Comparison of ENCODE assay signal across 26 cellular contexts in genomic region chr10:131135716-131136115, GRCh38.
DNase-seq lines count a peak whose midpoint lies in the region; FAIRE-seq and TF ChIP-seq lines count a peak whose summit lies in the region.
"Had no signal": no experiment of that assay in that cellular context is flagged by ENCODE, and none has a peak within 500 bp of the region (broad histone marks: within the 10 kb centered on the region; RNA-seq: fewer than 3 reads in every experiment).

No MANE protein-coding gene starts in this region.

- TF ChIP-seq CTCF in CD14-positive monocyte (IDR thresholded peaks at IDR 0.05), result no peak
- no peak for TF ChIP-seq CTCF in kidney (IDR thresholded peaks at IDR 0.05; ENCODE audit: borderline replicate concordance, extremely low read depth, insufficient read depth)

- no peak for FAIRE-seq in kidney (lab: Jason Lieb, UNC)
- FAIRE-seq: A204.1, GM12878, GM12892, GM18507 had no signal

- DNase-seq in CD14-positive monocyte (ENCODE audit: low spot score) (peak; percentile 36), kidney (peak; percentile 48), posterior vena cava (ENCODE audit: low spot score) (peak; percentile 63), NCI-H1092 (lab: John Stamatoyannopoulos, UW) (no peak), Ammon's horn (ENCODE audit: low spot score) (no peak), inferior parietal cortex (ENCODE audit: extremely low spot score) (no peak)
- DNase-seq: 8988T; ACHN; CD4-positive, alpha-beta memory T cell; CD4-positive, CD25-positive, alpha-beta regulatory T cell; COR-L47; DMS 273 treated with DMSO at 0.1 percent for 48 hours; DMS153; DMS53; DMS79; DND-41; EL; GDM1 had no signal

- no peaks in the 10 kb centered on the region for H3K36me3 Mint-ChIP-seq in CD14-positive monocyte
- H3K36me3 Mint-ChIP-seq: CD4-positive, alpha-beta memory T cell; CD4-positive, CD25-positive, alpha-beta regulatory T cell; CD8-positive, alpha-beta memory T cell had no signal

- H3K4me1 ChIP-seq in kidney (ENCODE audit: control insufficient read depth in 1 of 2, insufficient read depth in 1 of 2, low read depth in 1 of 2, low read length in 2 of 2), result peaks cover 0 to 4% of the 10 kb centered on the region in 2 donors

- no peaks in the 10 kb centered on the region for H3K4me1 Mint-ChIP-seq in CD14-positive monocyte
- H3K4me1 Mint-ChIP-seq: B cell; CD4-positive, alpha-beta memory T cell; CD4-positive, CD25-positive, alpha-beta regulatory T cell; CD8-positive, alpha-beta memory T cell had no signal

- intact Hi-C loops in CD14-positive monocyte (cut with micrococcal nuclease) (no loop called here), kidney (cut with DNase I) (no loop called here), posterior vena cava (cut with DNase I) (no loop called here)

- no peak overlapping the region for H3K4me3 Mint-ChIP-seq in CD14-positive monocyte
- H3K4me3 Mint-ChIP-seq: B cell; CD4-positive, alpha-beta memory T cell; CD4-positive, CD25-positive, alpha-beta regulatory T cell; CD8-positive, alpha-beta memory T cell had no signal

- H3K9me3 ChIP-seq in kidney (ENCODE audit: control insufficient read depth in 1 of 2, low read length in 2 of 2), result no peaks in the 10 kb centered on the region
- H3K9me3 ChIP-seq: BLaER1 treated with 17β-estradiol and CSF1 and Interleukin-3, amounts not matched to agents 10 nM and 100 nM had no signal

- H3K9me3 Mint-ChIP-seq in CD14-positive monocyte, result peaks cover 0 to 10% (median 3%) of the 10 kb centered on the region in 7 donors

- no peak overlapping the region for H3K4me3 ChIP-seq in kidney (ENCODE audit: low read length in 2 of 2)
- H3K4me3 ChIP-seq: BLaER1 treated with 17β-estradiol and CSF1 and Interleukin-3, amounts not matched to agents 10 nM and 100 nM; GM12878 had no signal

- no peak overlapping the region for H3K27ac ChIP-seq in kidney (ENCODE audit: low read depth in 2 of 2, low read length in 2 of 2)
- H3K27ac ChIP-seq: BLaER1 treated with 17β-estradiol and CSF1 and Interleukin-3, amounts not matched to agents 10 nM and 100 nM; C4-2B had no signal

- no peak overlapping the region for H3K9ac ChIP-seq in kidney (ENCODE audit: low read length in 2 of 2)
- H3K9ac ChIP-seq: BLaER1 treated with 17β-estradiol and CSF1 and Interleukin-3, amounts not matched to agents 10 nM and 100 nM had no signal

- H3K36me3 ChIP-seq in kidney (ENCODE audit: control insufficient read depth in 1 of 2, insufficient read depth in 2 of 2, low read length in 2 of 2), result no peaks in the 10 kb centered on the region

- H3K27ac Mint-ChIP-seq in CD14-positive monocyte, result no peak overlapping the region
- H3K27ac Mint-ChIP-seq: B cell; CD4-positive, alpha-beta memory T cell; CD4-positive, CD25-positive, alpha-beta regulatory T cell; CD8-positive, alpha-beta memory T cell had no signal

- peaks cover 0 to 3% (median 1%) of the 10 kb centered on the region in 3 donors for H3K27me3 Mint-ChIP-seq in CD14-positive monocyte (ENCODE audit: low read depth in 3 of 3)
- H3K27me3 Mint-ChIP-seq: B cell; CD4-positive, alpha-beta memory T cell; CD4-positive, CD25-positive, alpha-beta regulatory T cell; CD8-positive, alpha-beta memory T cell had no signal

Comparison
In these comparisons a context has a peak if more than half of its experiments do, and no peak if none do; other contexts are left out.
1. DNase-seq: peak in CD14-positive monocyte (single experiment), kidney (single experiment) and posterior vena cava (single experiment); none in NCI-H1092 (single experiment), Ammon's horn (single experiment) and inferior parietal cortex (single experiment).